ENCODE assay signal across 8 cellular contexts in the genomic region with DNA sequence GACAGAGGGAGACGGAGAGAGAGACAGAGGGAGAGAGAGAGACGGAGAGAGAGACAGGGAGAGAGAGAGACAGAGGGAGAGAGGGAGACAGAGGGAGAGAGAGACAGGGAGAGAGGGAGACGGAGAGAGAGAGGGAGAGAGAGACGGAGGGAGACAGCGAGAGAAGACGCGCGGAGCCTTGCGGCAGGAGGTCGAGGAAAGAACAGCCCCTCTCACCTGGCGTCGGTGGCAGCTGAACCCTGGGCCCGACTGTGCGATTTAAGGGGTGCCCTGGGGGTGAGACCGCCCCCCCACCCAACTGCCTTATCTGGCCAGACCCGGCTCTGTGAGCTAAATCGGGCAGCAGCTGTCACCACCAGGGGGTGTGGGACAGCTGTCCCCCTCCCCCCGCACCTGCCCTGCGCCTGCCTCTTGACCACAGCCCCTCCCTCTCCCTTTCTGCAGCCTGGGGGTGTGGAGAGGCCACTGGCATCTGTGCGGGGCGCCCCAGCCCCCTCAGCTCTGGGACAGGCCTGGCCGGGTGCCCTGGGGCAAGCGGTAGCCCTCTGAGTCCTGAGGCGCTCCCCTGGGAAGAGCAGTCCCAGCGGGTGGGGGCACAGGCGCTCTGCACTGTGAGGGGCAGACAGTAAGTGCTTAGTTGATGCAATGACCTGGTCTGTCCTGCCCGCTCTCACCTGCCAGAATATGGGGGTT. TPM values are rescaled to one million over a fixed set of nuclear protein-coding genes. Genes with fewer than 3 reads are reported as not detected.
DNase-seq lines count a peak whose midpoint lies in the region; TF ChIP-seq lines count a peak whose summit lies in the region.

No MANE protein-coding gene starts in this region.

- DNase-seq in GM10266 (ENCODE audit: extremely low spot score) (peak; percentile 74), NCI-H146 (lab: John Stamatoyannopoulos, UW) (peak; percentile 82), fibroblast of villous mesenchyme (ENCODE audit: low read depth) (no peak), osteocyte (ENCODE audit: extremely low spot score, unreplicated experiment) (no peak), foreskin melanocyte (no peak), ovary (no peak), NCI-H446 (lab: John Stamatoyannopoulos, UW) (no peak)
- no peak for DNase-seq in stimulated activated CD4-positive, alpha-beta T cell treated with anti-CD3 and anti-CD28 coated beads, Interleukin-4, amount 100 ng/mL, for 1 hour

- H3K4me1 Mint-ChIP-seq in osteocyte (ENCODE audit: unreplicated experiment), result no peaks in the 10 kb centered on the region

- TF ChIP-seq POLR2A in ovary (IDR thresholded peaks at IDR 0.05), result no peak

- no peaks in the 10 kb centered on the region for H3K36me3 ChIP-seq in ovary

- 37 to 40% (median 38%) methylated on average over 20 to 27 of the region's 27 CpGs for WGBS in ovary, 3 donors

- no peaks in the 10 kb centered on the region for H3K27me3 ChIP-seq in ovary

- no peaks in the 10 kb centered on the region for H3K4me1 ChIP-seq in ovary (ENCODE audit: insufficient read depth)

- TF ChIP-seq EP300 in ovary (IDR thresholded peaks at IDR 0.05), result no peak

- no peaks in the 10 kb centered on the region for H3K9me3 Mint-ChIP-seq in osteocyte (ENCODE audit: unreplicated experiment)

- H3K27ac ChIP-seq in ovary, result no peak overlapping the region

- intact Hi-C loops in ovary (cut with DNase I), result no loop called here

- TF ChIP-seq CTCF in GM10266 (IDR thresholded peaks at IDR 0.05; ENCODE audit: control insufficient read depth, insufficient read depth, low read depth, missing control alignments) (peak; percentile 11), fibroblast of villous mesenchyme (IDR thresholded peaks at IDR 0.05; ENCODE audit: insufficient read depth, low read depth, low read length) (peak; percentile 7), osteocyte (IDR thresholded peaks at IDR 0.05) (peak; percentile 17), ovary (IDR thresholded peaks at IDR 0.05) (no peak)

- H3K27me3 Mint-ChIP-seq in osteocyte (ENCODE audit: unreplicated experiment), result peaks cover 11% of the 10 kb centered on the region

- H3K36me3 Mint-ChIP-seq in osteocyte (ENCODE audit: unreplicated experiment), result no peaks in the 10 kb centered on the region

- H3K4me3 Mint-ChIP-seq in osteocyte (ENCODE audit: unreplicated experiment), result no peak overlapping the region

- H3K9me3 ChIP-seq in ovary, result no peaks in the 10 kb centered on the region

- no peak overlapping the region for H3K27ac Mint-ChIP-seq in osteocyte (ENCODE audit: unreplicated experiment)

- no peak overlapping the region for H3K4me3 ChIP-seq in fibroblast of villous mesenchyme (ENCODE audit: low read depth, low read length)
- H3K4me3 ChIP-seq in ovary, result no peak overlapping the region

RNA-seq across cellular contexts. Expression of gene JOSD2, which starts 10.8 kb away (rescaled TPM):
- total RNA-seq in fibroblast of villous mesenchyme, result 22.9 and 30.0 TPM in 2 replicates
- total RNA-seq in osteocyte, result 43.7 and 46.9 TPM in 2 replicates
- 10 to 100 TPM; 15.0 to 28.9 (median 21.8) TPM for total RNA-seq in ovary
- polyA plus RNA-seq in ovary, result 10 to 100 TPM in 1 of 2 donors, not detected in 1; 42.5 TPM

RNA-seq across cellular contexts. Expression of gene ASPDH, which starts 13.5 kb away (rescaled TPM):
- total RNA-seq in fibroblast of villous mesenchyme, result not detected in 2 replicates
- total RNA-seq in osteocyte, result not detected in 2 replicates
- not detected for total RNA-seq in ovary
- polyA plus RNA-seq in ovary, result not detected

RNA-seq across cellular contexts. Expression of gene GARIN5A, which starts 23.6 kb away (rescaled TPM):
- total RNA-seq in fibroblast of villous mesenchyme, result 0.32 TPM in 1 of 2 replicates, not detected in the other
- 1.8 and 2.0 TPM in 2 replicates for total RNA-seq in osteocyte
- 10 to 100 TPM in 1 of 7 donors, 1 to 10 TPM in 6; 2.1 to 10.3 (median 3.3) TPM for total RNA-seq in ovary
- 1 to 10 TPM in 1 of 2 donors, under 1 TPM in 1; 0.47 to 4.3 TPM for polyA plus RNA-seq in ovary

RNA-seq across cellular contexts. Expression of gene EMC10, which starts 23.9 kb away (rescaled TPM):
- total RNA-seq in fibroblast of villous mesenchyme, result 38.7 and 40.6 TPM in 2 replicates
- 166 and 172 TPM in 2 replicates for total RNA-seq in osteocyte
- total RNA-seq in ovary, result 100 to 1,000 TPM in 3 of 7 donors, 10 to 100 TPM in 4; 50.4 to 132 (median 96.7) TPM
- polyA plus RNA-seq in ovary, result 100 to 1,000 TPM in 1 of 2 donors, 10 to 100 TPM in 1; 27.6 to 113 TPM

Comparison
In these comparisons a context has a peak if more than half of its experiments do, and no peak if none do; other contexts are left out.
1. DNase-seq: peak in GM10266 (single experiment) and NCI-H146 (single experiment); none in fibroblast of villous mesenchyme (single experiment), osteocyte (single experiment), foreskin melanocyte (single experiment), ovary (0 of 5), stimulated activated CD4-positive, alpha-beta T cell treated with anti-CD3 and anti-CD28 coated beads, Interleukin-4, amount 100 ng/mL, for 1 hour (single experiment) and NCI-H446 (0 of 2).
2. CTCF ChIP-seq: peak in GM10266 (single experiment), fibroblast of villous mesenchyme (single experiment) and osteocyte (single experiment); none in ovary (0 of 3).